8 cellular contexts compared by ENCODE assay signal in the genomic region with DNA sequence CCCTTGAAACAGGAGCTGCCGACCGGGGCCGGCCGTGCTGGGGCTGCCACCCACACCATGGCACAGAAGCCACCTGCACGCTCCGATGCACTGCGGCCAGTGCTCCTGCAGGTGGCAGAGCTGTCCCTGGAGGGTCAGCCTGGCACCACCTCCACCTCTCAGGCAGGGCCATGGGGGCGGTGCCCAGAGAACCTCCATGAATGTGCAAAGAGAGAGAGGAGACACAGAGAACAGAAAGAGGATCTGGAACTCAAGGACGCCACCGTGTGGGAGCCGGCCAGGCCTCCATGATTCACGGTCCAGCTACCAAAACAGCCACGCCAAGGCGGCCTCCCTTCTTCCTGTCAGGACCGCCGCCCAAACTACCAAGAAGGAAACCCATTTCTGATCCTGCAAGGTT.
DNase-seq lines count a peak whose midpoint lies in the region; ATAC-seq and TF ChIP-seq lines count a peak whose summit lies in the region.
"Not testable (repeated sequence)": the region's sequence is repeated elsewhere in the genome, so short reads cannot be mapped to it uniquely, and the experiment has no call there.

No MANE protein-coding gene starts in this region.

- H4K20me1 ChIP-seq in PC-9 (ENCODE audit: insufficient read depth) = not testable (repeated sequence)

- not testable (repeated sequence) for H3K9me3 ChIP-seq in CD8-positive, alpha-beta T cell (ENCODE audit: low read length); PC-9 (ENCODE audit: insufficient read depth, low read depth); right cardiac atrium (ENCODE audit: control insufficient read depth, low read length)

- peak; percentile 37 for ATAC-seq in CD8-positive, alpha-beta T cell
- peak; percentile 49 for ATAC-seq in GM21515 (IDR thresholded peaks at IDR 0.05; ENCODE audit: unreplicated experiment)
- peak; percentile 58 to 60 for ATAC-seq in right cardiac atrium
- peak; percentile 50 for ATAC-seq in sciatic nerve

- CTCF ChIA-PET in CD8-positive, alpha-beta T cell (lab: Charles Lee); PC-9 (lab: Charles Lee); MCF 10A (lab: Yijun Ruan, JAX): not testable (repeated sequence)

- H3K4me1 ChIP-seq in CD8-positive, alpha-beta T cell (ENCODE audit: insufficient read depth, low read length); PC-9 (replicated peaks; ENCODE audit: insufficient read depth); right cardiac atrium (ENCODE audit: control insufficient read depth, insufficient read depth, low read length): not testable (repeated sequence)

- H3K4me1 Mint-ChIP-seq in CD8-positive, alpha-beta T cell (ENCODE audit: low read depth); MCF 10A (ENCODE audit: insufficient read depth, unreplicated experiment): not testable (repeated sequence)

- H3K9me3 Mint-ChIP-seq in CD8-positive, alpha-beta T cell; MCF 10A (ENCODE audit: unreplicated experiment): not testable (repeated sequence)

- POLR2A ChIA-PET in CD8-positive, alpha-beta T cell (lab: Charles Lee); PC-9 (lab: Charles Lee; ENCODE audit: unreplicated experiment); MCF 10A (lab: Yijun Ruan, JAX): not testable (repeated sequence)

- H2AFZ ChIP-seq in PC-9 = not testable (repeated sequence)

- DNase-seq in CD8-positive, alpha-beta T cell = peak; percentile 51 to 78 (median 74)
- peak in 1 of 2 experiments; percentile 81 for DNase-seq in PC-9
- DNase-seq in activated CD8-positive, alpha-beta memory T cell treated with anti-CD3 and anti-CD28 coated beads, Interleukin-2, amount 50 U/mL, for 24 hours (ENCODE audit: extremely low read depth) = peak; percentile 40
- not testable (repeated sequence) for DNase-seq in MCF 10A (ENCODE audit: unreplicated experiment)
- DNase-seq in right cardiac atrium = peak; percentile 85 to 95 (median 94)
- peak; percentile 88 for DNase-seq in sciatic nerve (ENCODE audit: low spot score)
- peak; percentile 31 to 60 for DNase-seq in stimulated activated CD8-positive, alpha-beta memory T cell treated with anti-CD3 and anti-CD28 coated beads, Interleukin-7, amount 100 ng/mL, for 48 hours (ENCODE audit: extremely low read depth in 1 of 2, low read depth in 1 of 2)

- not testable (repeated sequence) for H3K36me3 ChIP-seq in CD8-positive, alpha-beta T cell (ENCODE audit: insufficient read depth, low read length); PC-9 (ENCODE audit: low read depth)

- H3K4me3 Mint-ChIP-seq in CD8-positive, alpha-beta T cell; MCF 10A (ENCODE audit: unreplicated experiment): not testable (repeated sequence)

- H3K27ac ChIP-seq in CD8-positive, alpha-beta T cell (ENCODE audit: low read depth, low read length); PC-9; right cardiac atrium (ENCODE audit: low read length): not testable (repeated sequence)

- not testable (repeated sequence) for H3K4me2 ChIP-seq in PC-9

- not testable (repeated sequence) for H3K27ac Mint-ChIP-seq in CD8-positive, alpha-beta T cell; MCF 10A (ENCODE audit: low read depth, unreplicated experiment)

- not testable (repeated sequence) for H3K27me3 ChIP-seq in CD8-positive, alpha-beta T cell (ENCODE audit: insufficient read depth, low read length); PC-9 (ENCODE audit: insufficient read depth, low read depth); right cardiac atrium (ENCODE audit: control insufficient read depth, insufficient read depth)

- H3K27me3 Mint-ChIP-seq in CD8-positive, alpha-beta T cell (ENCODE audit: low read depth); MCF 10A (ENCODE audit: insufficient read depth, unreplicated experiment): not testable (repeated sequence)

- not testable (repeated sequence) for H3K36me3 Mint-ChIP-seq in CD8-positive, alpha-beta T cell; MCF 10A (ENCODE audit: insufficient read depth, unreplicated experiment)

- H3K79me2 ChIP-seq in PC-9 (ENCODE audit: low read depth) = not testable (repeated sequence)

- TF ChIP-seq CTCF in CD8-positive, alpha-beta T cell (IDR thresholded peaks at IDR 0.05) = not testable (repeated sequence)
- TF ChIP-seq CTCF in PC-9 (conservative IDR thresholded peaks at IDR 0.05) (peak; percentile 41), MCF 10A (IDR thresholded peaks at IDR 0.05; ENCODE audit: unreplicated experiment) (peak; percentile 40)

- not testable (repeated sequence) for H3K9me2 ChIP-seq in PC-9 (ENCODE audit: insufficient read depth)

- WGBS in right cardiac atrium = 12% methylated on average over 10 of the region's 16 CpGs

- H3K4me3 ChIP-seq in CD8-positive, alpha-beta T cell (ENCODE audit: low read depth, low read length); PC-9; right cardiac atrium (ENCODE audit: low read length): not testable (repeated sequence)

- intact Hi-C loops in CD8-positive, alpha-beta T cell (cut with DNase I, micrococcal nuclease); PC-9 (cut with micrococcal nuclease; ENCODE audit: unreplicated experiment); MCF 10A (cut with micrococcal nuclease); right cardiac atrium (cut with DNase I); sciatic nerve (cut with DNase I): not testable (repeated sequence)

- BruUV-seq in PC-9 (replicated peaks; lab: Mats Ljungman, UMichigan); MCF 10A (replicated peaks; lab: Mats Ljungman, UMichigan): not testable (repeated sequence)

- not testable (repeated sequence) for H3F3A ChIP-seq in PC-9 (ENCODE audit: insufficient read depth, low read depth)
